In the genomic region with DNA sequence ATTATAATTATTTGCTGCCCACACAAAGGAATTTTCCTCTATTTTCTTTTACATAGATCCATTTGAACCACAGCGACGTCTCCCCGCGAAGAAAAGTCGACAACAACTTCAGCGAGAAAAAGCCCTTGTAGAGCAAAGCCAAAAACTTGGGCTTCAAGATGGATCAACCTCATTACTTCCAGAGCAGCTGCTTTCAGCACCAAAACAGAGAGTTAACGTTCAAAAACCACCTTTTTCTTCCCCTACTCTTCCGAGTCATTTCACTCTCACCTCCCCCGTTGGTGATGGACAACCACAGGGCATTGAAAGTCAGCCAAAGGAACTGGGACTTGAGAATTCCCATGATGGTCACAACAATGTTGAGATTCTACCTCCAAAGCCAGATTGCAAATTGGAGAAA, we compare ENCODE assay signal across 1 cellular context.
TF ChIP-seq lines count a peak whose summit lies in the region.

No MANE protein-coding gene starts in this region.

TF ChIP-seq in GM12878, 131 proteins besides CTCF, POLR2A, EP300 and RAD21 (continued from another document):
- no peak for TF ChIP-seq ZBTB11 (CRISPR knock-in tag; IDR thresholded peaks at IDR 0.05)
- TF ChIP-seq BHLHE40 (IDR thresholded peaks at IDR 0.05; ENCODE audit: borderline replicate concordance in 1 of 2, low read depth in 2 of 2, low read length in 1 of 2), result no peak
- TF ChIP-seq BCL11A (IDR thresholded peaks at IDR 0.05; ENCODE audit: low read depth, low read length), result peak; percentile 93
- TF ChIP-seq, protein P1, sequence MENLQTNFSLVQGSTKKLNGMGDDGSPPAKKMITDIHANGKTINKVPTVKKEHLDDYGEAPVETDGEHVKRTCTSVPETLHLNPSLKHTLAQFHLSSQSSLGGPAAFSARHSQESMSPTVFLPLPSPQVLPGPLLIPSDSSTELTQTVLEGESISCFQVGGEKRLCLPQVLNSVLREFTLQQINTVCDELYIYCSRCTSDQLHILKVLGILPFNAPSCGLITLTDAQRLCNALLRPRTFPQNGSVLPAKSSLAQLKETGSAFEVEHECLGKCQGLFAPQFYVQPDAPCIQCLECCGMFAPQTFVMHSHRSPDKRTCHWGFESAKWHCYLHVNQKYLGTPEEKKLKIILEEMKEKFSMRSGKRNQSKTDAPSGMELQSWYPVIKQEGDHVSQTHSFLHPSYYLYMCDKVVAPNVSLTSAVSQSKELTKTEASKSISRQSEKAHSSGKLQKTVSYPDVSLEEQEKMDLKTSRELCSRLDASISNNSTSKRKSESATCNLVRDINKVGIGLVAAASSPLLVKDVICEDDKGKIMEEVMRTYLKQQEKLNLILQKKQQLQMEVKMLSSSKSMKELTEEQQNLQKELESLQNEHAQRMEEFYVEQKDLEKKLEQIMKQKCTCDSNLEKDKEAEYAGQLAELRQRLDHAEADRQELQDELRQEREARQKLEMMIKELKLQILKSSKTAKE (IDR thresholded peaks at IDR 0.05; ENCODE audit: low read depth, poor library complexity, severe bottlenecking), result peak; percentile 40
- no peak for TF ChIP-seq EZH2 (IDR thresholded peaks at IDR 0.05; ENCODE audit: borderline replicate concordance, control insufficient read depth, low read depth, low read length)
- TF ChIP-seq, protein P2, sequence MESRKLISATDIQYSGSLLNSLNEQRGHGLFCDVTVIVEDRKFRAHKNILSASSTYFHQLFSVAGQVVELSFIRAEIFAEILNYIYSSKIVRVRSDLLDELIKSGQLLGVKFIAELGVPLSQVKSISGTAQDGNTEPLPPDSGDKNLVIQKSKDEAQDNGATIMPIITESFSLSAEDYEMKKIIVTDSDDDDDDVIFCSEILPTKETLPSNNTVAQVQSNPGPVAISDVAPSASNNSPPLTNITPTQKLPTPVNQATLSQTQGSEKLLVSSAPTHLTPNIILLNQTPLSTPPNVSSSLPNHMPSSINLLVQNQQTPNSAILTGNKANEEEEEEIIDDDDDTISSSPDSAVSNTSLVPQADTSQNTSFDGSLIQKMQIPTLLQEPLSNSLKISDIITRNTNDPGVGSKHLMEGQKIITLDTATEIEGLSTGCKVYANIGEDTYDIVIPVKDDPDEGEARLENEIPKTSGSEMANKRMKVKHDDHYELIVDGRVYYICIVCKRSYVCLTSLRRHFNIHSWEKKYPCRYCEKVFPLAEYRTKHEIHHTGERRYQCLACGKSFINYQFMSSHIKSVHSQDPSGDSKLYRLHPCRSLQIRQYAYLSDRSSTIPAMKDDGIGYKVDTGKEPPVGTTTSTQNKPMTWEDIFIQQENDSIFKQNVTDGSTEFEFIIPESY (IDR thresholded peaks at IDR 0.05), result 0 out of 2 replicates have a peak, but pooled peaks have one; percentile 34
- TF ChIP-seq IRF4 (IDR thresholded peaks at IDR 0.05; ENCODE audit: low read depth, low read length), result peak; percentile 85
- no peak for TF ChIP-seq CREB1 (IDR thresholded peaks at IDR 0.05; ENCODE audit: low read depth)
- no peak for TF ChIP-seq POLR2AphosphoS2 (IDR thresholded peaks at IDR 0.05; ENCODE audit: low read depth, low read length)
- peak; percentile 68; the same call in 1 of the 2 replicates for TF ChIP-seq SMARCA5 (IDR thresholded peaks at IDR 0.05)
- peak; percentile 95 to 96 for TF ChIP-seq IKZF2 (IDR thresholded peaks at IDR 0.05)
- peak; percentile 43; the same call in 1 of the 2 replicates for TF ChIP-seq PAX5 (IDR thresholded peaks at IDR 0.05; ENCODE audit: borderline replicate concordance, low read depth, low read length)
- no peak for TF ChIP-seq LARP7 (IDR thresholded peaks at IDR 0.05)
- peak; percentile 82 for TF ChIP-seq SMAD1 (IDR thresholded peaks at IDR 0.05; ENCODE audit: low read depth, partially characterized antibody)
